In the genomic region with DNA sequence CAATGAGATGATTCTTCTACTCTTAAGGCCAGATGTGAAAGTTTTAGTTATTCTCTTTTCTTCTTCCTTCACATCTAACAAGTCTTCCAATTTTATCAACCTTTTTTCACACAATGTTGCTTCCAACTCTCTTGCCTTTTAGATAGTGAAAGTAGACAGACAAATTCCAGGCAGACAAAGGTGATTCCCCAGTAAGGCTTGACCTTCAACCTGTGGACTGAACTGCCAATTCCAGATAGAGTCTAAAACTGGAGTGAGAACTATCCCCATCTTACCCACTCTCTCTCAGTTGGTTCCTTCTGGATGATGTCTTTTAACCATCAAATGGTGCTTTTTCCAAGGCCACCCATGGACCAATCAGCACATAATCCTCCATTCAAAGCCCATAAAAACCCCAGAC, we compare ENCODE assay signal across 1 cellular context.
TF ChIP-seq lines count a peak whose summit lies in the region.

No MANE protein-coding gene starts in this region.

TF ChIP-seq in HepG2, 621 proteins besides CTCF, POLR2A, EP300 and RAD21 (continued from another document):
- TF ChIP-seq, protein P1, sequence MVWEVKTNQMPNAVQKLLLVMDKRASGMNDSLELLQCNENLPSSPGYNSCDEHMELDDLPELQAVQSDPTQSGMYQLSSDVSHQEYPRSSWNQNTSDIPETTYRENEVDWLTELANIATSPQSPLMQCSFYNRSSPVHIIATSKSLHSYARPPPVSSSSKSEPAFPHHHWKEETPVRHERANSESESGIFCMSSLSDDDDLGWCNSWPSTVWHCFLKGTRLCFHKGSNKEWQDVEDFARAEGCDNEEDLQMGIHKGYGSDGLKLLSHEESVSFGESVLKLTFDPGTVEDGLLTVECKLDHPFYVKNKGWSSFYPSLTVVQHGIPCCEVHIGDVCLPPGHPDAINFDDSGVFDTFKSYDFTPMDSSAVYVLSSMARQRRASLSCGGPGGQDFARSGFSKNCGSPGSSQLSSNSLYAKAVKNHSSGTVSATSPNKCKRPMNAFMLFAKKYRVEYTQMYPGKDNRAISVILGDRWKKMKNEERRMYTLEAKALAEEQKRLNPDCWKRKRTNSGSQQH (CRISPR knock-in tag; IDR thresholded peaks at IDR 0.05; ENCODE audit: low read depth) = no peak
- no peak for TF ChIP-seq HDAC6 (IDR thresholded peaks at IDR 0.05; ENCODE audit: low read depth, low read length)
TF ChIP-seq in HepG2: peak in this region for 0.
